ENCODE assay signal across 21 cellular contexts in the genomic region with DNA sequence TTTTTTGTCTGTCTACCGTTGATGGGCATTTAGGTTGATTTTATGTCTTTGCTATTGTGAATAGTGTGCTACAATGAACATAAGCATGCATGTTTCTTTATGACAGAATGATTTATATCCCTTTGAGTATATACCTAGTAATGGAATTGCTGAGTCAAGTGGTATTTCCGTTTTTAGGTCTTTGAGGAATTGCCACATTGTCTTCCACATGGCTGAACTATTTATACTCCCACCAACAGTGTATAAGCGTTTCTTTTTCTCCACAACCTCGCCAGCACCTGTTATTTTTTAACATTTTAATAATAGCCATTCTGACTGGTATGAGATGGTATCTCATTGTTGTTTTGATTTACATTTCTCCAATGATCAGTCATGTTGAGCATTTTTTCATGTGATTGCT.
DNase-seq lines count a peak whose midpoint lies in the region; ATAC-seq and TF ChIP-seq lines count a peak whose summit lies in the region.
"Had no signal": no experiment of that assay in that cellular context is flagged by ENCODE, and none has a peak within 500 bp of the region (broad histone marks: within the 10 kb centered on the region; RNA-seq: fewer than 3 reads in every experiment).

No MANE protein-coding gene starts in this region.

- no peak for TF ChIP-seq CTCF in dorsolateral prefrontal cortex (IDR thresholded peaks at IDR 0.05 in 54 of 56, conservative IDR thresholded peaks at IDR 0.05 in 2 of 56; ENCODE audit: low read depth in 1 of 56, partially characterized antibody in 56 of 56)
- no peak for TF ChIP-seq CTCF in psoas muscle (IDR thresholded peaks at IDR 0.05)

- H3K27me3 ChIP-seq in dorsolateral prefrontal cortex (no peaks in the 10 kb centered on the region), psoas muscle (ENCODE audit: insufficient read depth in 3 of 3, low read length in 2 of 3) (no peaks in the 10 kb centered on the region)
- H3K27me3 ChIP-seq: colonic mucosa, MG63, suprapubic skin had no signal

- DNase-seq in HCEC 1CT (peak; percentile 89), RKO (ENCODE audit: low spot score) (peak; percentile 19), dorsolateral prefrontal cortex (no peak), psoas muscle (no peak), COLO829 (ENCODE audit: low spot score) (no peak), SW 1271 (lab: John Stamatoyannopoulos, UW) (no peak)
- no peak for DNase-seq in activated naive CD8-positive, alpha-beta T cell treated with anti-CD3 and anti-CD28 coated beads, Interleukin-2, amount 50 U/mL, for 24 hours
- DNase-seq in activated CD4-positive, alpha-beta T cell treated with anti-CD3 and anti-CD28 coated beads for 4 hours = no peak
- DNase-seq: activated CD8-positive, alpha-beta T cell treated with anti-CD3 and anti-CD28 coated beads for 36 hours; activated naive CD8-positive, alpha-beta T cell treated with anti-CD3 and anti-CD28 coated beads for 36 hours; activated T-cell treated with anti-CD3 and anti-CD28 coated beads, Interleukin-2, amount 50 U/mL, for 72 hours; colonic mucosa; H7; kidney; MG63; NCI-H69; stimulated activated CD4-positive, alpha-beta T cell treated with anti-CD3 and anti-CD28 coated beads, Interleukin-2, amount 100 ng/mL, for 48 hours; WERI-Rb-1 had no signal

- H3K4me1 Mint-ChIP-seq in activated naive CD8-positive, alpha-beta T cell treated with anti-CD3 and anti-CD28 coated beads, Interleukin-2, amount 50 U/mL, for 24 hours = no peaks in the 10 kb centered on the region
- H3K4me1 Mint-ChIP-seq: activated naive CD8-positive, alpha-beta T cell treated with anti-CD3 and anti-CD28 coated beads for 36 hours; B cell had no signal

- no peak overlapping the region for H3K4me3 Mint-ChIP-seq in activated naive CD8-positive, alpha-beta T cell treated with anti-CD3 and anti-CD28 coated beads, Interleukin-2, amount 50 U/mL, for 24 hours
- H3K4me3 Mint-ChIP-seq: activated CD8-positive, alpha-beta T cell treated with anti-CD3 and anti-CD28 coated beads for 36 hours; activated naive CD8-positive, alpha-beta T cell treated with anti-CD3 and anti-CD28 coated beads for 36 hours; activated T-cell treated with anti-CD3 and anti-CD28 coated beads, Interleukin-2, amount 50 U/mL, for 72 hours; B cell had no signal

- H3K36me3 Mint-ChIP-seq in activated naive CD8-positive, alpha-beta T cell treated with anti-CD3 and anti-CD28 coated beads, Interleukin-2, amount 50 U/mL, for 24 hours (ENCODE audit: low read depth) = peaks cover 5% of the 10 kb centered on the region

- peak in 2 of 4 donors; percentile 26 to 35 for ATAC-seq in psoas muscle
- ATAC-seq in activated naive CD8-positive, alpha-beta T cell treated with anti-CD3 and anti-CD28 coated beads, Interleukin-2, amount 50 U/mL, for 24 hours = no peak
- ATAC-seq: activated CD8-positive, alpha-beta T cell treated with anti-CD3 and anti-CD28 coated beads for 36 hours; activated T-cell treated with anti-CD3 and anti-CD28 coated beads, Interleukin-2, amount 50 U/mL, for 72 hours; Panc1 had no signal

- intact Hi-C loops in dorsolateral prefrontal cortex (cut with DNase I) = loop anchor here in 1 of 2 donors (2.0 kb wide), 1 partner anchor 18 kb away; no protein-coding TSS in a partner anchor
- intact Hi-C loops in psoas muscle (cut with DNase I) = no loop called here

- H3K27ac ChIP-seq in dorsolateral prefrontal cortex (peak overlapping the region in 58 of 59 donors; percentile 52 to 98 (median 90)), psoas muscle (peak overlapping the region; percentile 58)
- H3K27ac ChIP-seq: colonic mucosa, suprapubic skin, WERI-Rb-1 had no signal

- H3K4me1 ChIP-seq in psoas muscle = peaks cover 21% of the 10 kb centered on the region
- H3K4me1 ChIP-seq: colonic mucosa had no signal

- H3K27me3 Mint-ChIP-seq in activated naive CD8-positive, alpha-beta T cell treated with anti-CD3 and anti-CD28 coated beads, Interleukin-2, amount 50 U/mL, for 24 hours = peaks cover 4% of the 10 kb centered on the region
- H3K27me3 Mint-ChIP-seq: activated naive CD8-positive, alpha-beta T cell treated with anti-CD3 and anti-CD28 coated beads for 36 hours; B cell had no signal

- H3K9me3 Mint-ChIP-seq in activated naive CD8-positive, alpha-beta T cell treated with anti-CD3 and anti-CD28 coated beads, Interleukin-2, amount 50 U/mL, for 24 hours = peaks cover 25% of the 10 kb centered on the region

- no peak overlapping the region for H3K27ac Mint-ChIP-seq in activated naive CD8-positive, alpha-beta T cell treated with anti-CD3 and anti-CD28 coated beads, Interleukin-2, amount 50 U/mL, for 24 hours
- H3K27ac Mint-ChIP-seq: activated CD8-positive, alpha-beta T cell treated with anti-CD3 and anti-CD28 coated beads for 36 hours; activated naive CD8-positive, alpha-beta T cell treated with anti-CD3 and anti-CD28 coated beads for 36 hours; activated T-cell treated with anti-CD3 and anti-CD28 coated beads, Interleukin-2, amount 50 U/mL, for 72 hours; B cell had no signal

- WGBS in psoas muscle, 3 donors = 26 to 35% (median 33%) methylated on average over 4 of the region's 4 CpGs

- no peaks in the 10 kb centered on the region for H3K36me3 ChIP-seq in psoas muscle (ENCODE audit: insufficient read depth in 1 of 2, low read depth in 1 of 2)
- H3K36me3 ChIP-seq: colonic mucosa, MG63, suprapubic skin, WERI-Rb-1 had no signal

- H3K9me3 ChIP-seq in psoas muscle = no peaks in the 10 kb centered on the region
- H3K9me3 ChIP-seq: colonic mucosa had no signal

- H3K4me3 ChIP-seq in dorsolateral prefrontal cortex = no peak overlapping the region
- H3K4me3 ChIP-seq in psoas muscle = no peak overlapping the region
- H3K4me3 ChIP-seq: colonic mucosa, MG63, suprapubic skin had no signal

Comparison
In these comparisons a context has a peak if more than half of its experiments do, and no peak if none do; other contexts are left out.
1. DNase-seq: peak in HCEC 1CT (single experiment) and RKO (single experiment); none in dorsolateral prefrontal cortex (0 of 10), psoas muscle (0 of 2), COLO829 (single experiment), activated naive CD8-positive, alpha-beta T cell treated with anti-CD3 and anti-CD28 coated beads, Interleukin-2, amount 50 U/mL, for 24 hours (single experiment), SW 1271 (0 of 2) and activated CD4-positive, alpha-beta T cell treated with anti-CD3 and anti-CD28 coated beads for 4 hours (0 of 2).